Comparison of ENCODE assay signal across 2 cellular contexts in genomic region chr1:53297226-53297625, GRCh38.
TF ChIP-seq lines count a peak whose summit lies in the region.

No MANE protein-coding gene starts in this region.

TF ChIP-seq in HepG2, 621 proteins besides CTCF, POLR2A, EP300 and RAD21:
- peak; percentile 47; the same call in 1 of the 2 replicates for TF ChIP-seq ZBTB38 (CRISPR knock-in tag; IDR thresholded peaks at IDR 0.05)
- no peak for TF ChIP-seq ZNF337 (CRISPR knock-in tag; IDR thresholded peaks at IDR 0.05; ENCODE audit: borderline replicate concordance, low read depth)
- TF ChIP-seq ZNF746 (CRISPR knock-in tag; IDR thresholded peaks at IDR 0.05): no peak
- peak; percentile 80; the same call in 1 of the 2 replicates for TF ChIP-seq ZBTB33 (CRISPR knock-in tag; IDR thresholded peaks at IDR 0.05)
- TF ChIP-seq ZFP36L2 (CRISPR knock-in tag; IDR thresholded peaks at IDR 0.05): no peak
- no peak for TF ChIP-seq EEA1 (CRISPR knock-in tag; IDR thresholded peaks at IDR 0.05; ENCODE audit: borderline replicate concordance)
TF ChIP-seq in HepG2: peak in this region for 2.

TF ChIP-seq in neural cell, 6 proteins besides CTCF, POLR2A, EP300 and RAD21:
- no peak for TF ChIP-seq SMC3 (conservative IDR thresholded peaks at IDR 0.05; ENCODE audit: poor library complexity)
- no peak for TF ChIP-seq REST (IDR thresholded peaks at IDR 0.05; ENCODE audit: borderline replicate concordance)
- TF ChIP-seq TAF1 (IDR thresholded peaks at IDR 0.05; ENCODE audit: low read depth): no peak
- TF ChIP-seq EZH2 (IDR thresholded peaks at IDR 0.05; ENCODE audit: borderline replicate concordance, insufficient read depth, low read length, poor library complexity, severe bottlenecking): no peak
- no peak for TF ChIP-seq POLR2AphosphoS5 (IDR thresholded peaks at IDR 0.05)
- TF ChIP-seq MXI1 (conservative IDR thresholded peaks at IDR 0.05; ENCODE audit: poor library complexity, severe bottlenecking): no peak
